ENCODE assay signal across 15 cellular contexts in the genomic region with DNA sequence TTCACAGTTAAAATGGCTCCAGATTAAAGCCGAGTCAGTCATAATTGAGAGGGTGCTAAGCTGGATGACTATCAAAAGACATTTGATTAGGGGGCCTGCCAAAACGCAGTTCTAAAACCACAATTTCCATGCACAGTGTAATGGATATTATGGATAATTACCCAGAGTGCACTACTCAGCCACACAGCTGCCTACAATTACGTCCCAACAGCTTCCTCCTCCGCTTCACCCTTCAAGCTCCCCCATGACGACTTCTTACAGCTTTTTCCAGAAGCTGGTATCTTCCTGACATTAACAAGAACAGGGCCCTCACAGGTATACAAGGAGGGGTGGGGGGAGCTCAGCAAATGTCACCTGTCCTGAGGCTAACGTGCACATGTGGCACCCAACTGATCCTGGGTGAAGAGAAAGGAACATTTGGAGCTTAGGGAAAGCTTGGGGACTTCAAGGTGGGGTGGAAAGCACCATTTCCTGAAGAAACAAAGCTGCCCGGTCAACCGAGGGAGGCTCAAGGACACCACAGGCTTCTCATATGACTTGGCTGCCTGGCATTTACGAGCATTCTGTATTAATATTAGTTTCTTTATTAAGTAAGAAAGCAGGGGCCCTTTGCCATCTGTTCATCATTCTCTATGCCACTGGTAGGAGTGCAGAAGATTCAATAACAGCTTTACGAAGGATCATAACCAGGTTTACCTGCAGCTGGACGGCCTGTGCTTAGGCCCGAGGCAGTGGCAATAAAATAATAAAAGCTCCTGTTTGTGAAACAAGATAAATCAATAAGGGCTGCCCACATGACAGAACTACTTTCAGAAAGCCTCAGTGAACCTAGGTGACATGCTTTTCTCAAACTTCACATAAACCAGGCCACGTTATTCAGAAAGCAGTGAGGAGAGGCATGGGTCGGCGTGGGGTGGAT. TPM values are rescaled to one million over a fixed set of nuclear protein-coding genes. Genes with fewer than 3 reads are reported as not detected.
DNase-seq lines count a peak whose midpoint lies in the region; ATAC-seq, FAIRE-seq and TF ChIP-seq lines count a peak whose summit lies in the region.
"Had no signal": no experiment of that assay in that cellular context is flagged by ENCODE, and none has a peak within 500 bp of the region (broad histone marks: within the 10 kb centered on the region; RNA-seq: fewer than 3 reads in every experiment).

No MANE protein-coding gene starts in this region.

- DNase-seq in NCI-H524 (lab: John Stamatoyannopoulos, UW) (peak; percentile 73 to 93), colonic mucosa (peak; percentile 19), small intestine (peak; percentile 64), foreskin fibroblast (no peak), NCI-H748 treated with DMSO at 0.1 percent for 48 hours (lab: John Stamatoyannopoulos, UW) (no peak)
- DNase-seq: activated B cell treated with CpG ODN at 0.5 μM for 24 hours; dermis blood vessel endothelial cell; H7; MG63; NCI-H226; SHP77; stimulated activated naive CD4-positive, alpha-beta T cell had no signal

- H3K79me2 ChIP-seq in Loucy (ENCODE audit: insufficient read depth, low read length) = peaks cover 15% of the 10 kb centered on the region

- H3K4me2 ChIP-seq in Loucy (ENCODE audit: low read depth, low read length, poor library complexity, severe bottlenecking) = peak overlapping the region; percentile 21

- H3K36me3 ChIP-seq in Loucy (ENCODE audit: insufficient read depth, low read length) = peaks cover 17% of the 10 kb centered on the region; the same call in 1 of the 2 replicates
- H3K36me3 ChIP-seq in colonic mucosa = no peaks in the 10 kb centered on the region
- H3K36me3 ChIP-seq in small intestine (ENCODE audit: control insufficient read depth in 2 of 2, insufficient read depth in 2 of 2, low read length in 2 of 2) = no peaks in the 10 kb centered on the region

- no peak for TF ChIP-seq CTCF in Loucy (conservative IDR thresholded peaks at IDR 0.05; ENCODE audit: low read length)
- no peak for TF ChIP-seq CTCF in colonic mucosa (IDR thresholded peaks at IDR 0.05)
- TF ChIP-seq CTCF in foreskin fibroblast (IDR thresholded peaks at IDR 0.05; ENCODE audit: low read depth, low read length) = no peak

- no peak for FAIRE-seq in small intestine (lab: Jason Lieb, UNC)

- WGBS in small intestine, 3 donors = 34 to 69% (median 48%) methylated on average over 15 of the region's 15 CpGs

- H2AFZ ChIP-seq in Loucy (ENCODE audit: low read length) = no peak overlapping the region

- no peaks in the 10 kb centered on the region for H3K27me3 ChIP-seq in Loucy (ENCODE audit: insufficient read depth, low read length, poor library complexity, severe bottlenecking)
- H3K27me3 ChIP-seq in colonic mucosa = no peaks in the 10 kb centered on the region
- no peaks in the 10 kb centered on the region for H3K27me3 ChIP-seq in small intestine (ENCODE audit: control insufficient read depth in 2 of 2, insufficient read depth in 2 of 2, low read length in 2 of 2)
- H3K27me3 ChIP-seq: MG63, right atrium auricular region had no signal

- peaks cover 7% of the 10 kb centered on the region; the same call in 1 of the 2 replicates for H3F3A ChIP-seq in Loucy (ENCODE audit: low read depth)

- H3K9me2 ChIP-seq in Loucy (replicated peaks; ENCODE audit: low read depth, low read length) = no peaks in the 10 kb centered on the region

- H3K4me3 ChIP-seq in Loucy (ENCODE audit: low read length, poor library complexity, severe bottlenecking) (no peak overlapping the region), colonic mucosa (no peak overlapping the region), small intestine (ENCODE audit: low read depth in 1 of 2, low read length in 2 of 2) (no peak overlapping the region), foreskin fibroblast (ENCODE audit: low read depth in 1 of 2, low read length in 2 of 2) (no peak overlapping the region)
- H3K4me3 ChIP-seq: MG63, right atrium auricular region had no signal

- no peaks in the 10 kb centered on the region for H4K20me1 ChIP-seq in Loucy (ENCODE audit: insufficient read depth, low read length, poor library complexity, severe bottlenecking)

- intact Hi-C loops in colonic mucosa (cut with DNase I) = no loop called here

- H3K27ac ChIP-seq in colonic mucosa (no peak overlapping the region), small intestine (ENCODE audit: low read depth in 1 of 2, low read length in 1 of 2) (peak overlapping the region in 1 of 2 donors; percentile 73)
- H3K27ac ChIP-seq: right atrium auricular region had no signal

- H3K4me1 ChIP-seq in Loucy (ENCODE audit: insufficient read depth, low read length, poor library complexity, severe bottlenecking) (peaks cover 63% of the 10 kb centered on the region), colonic mucosa (no peaks in the 10 kb centered on the region), small intestine (ENCODE audit: control insufficient read depth in 2 of 2, insufficient read depth in 1 of 2, low read depth in 1 of 2, low read length in 1 of 2) (no peaks in the 10 kb centered on the region)
- H3K4me1 ChIP-seq: right atrium auricular region had no signal

- H3K9me3 ChIP-seq in Loucy (ENCODE audit: insufficient read depth, low read depth, low read length) = no peaks in the 10 kb centered on the region
- H3K9me3 ChIP-seq in colonic mucosa = no peaks in the 10 kb centered on the region
- no peaks in the 10 kb centered on the region for H3K9me3 ChIP-seq in small intestine (ENCODE audit: control insufficient read depth, low read depth)
- H3K9me3 ChIP-seq: MG63, right atrium auricular region had no signal

- H3K9ac ChIP-seq in Loucy (ENCODE audit: low read depth, low read length, poor library complexity, severe bottlenecking) (peak overlapping the region; percentile 39), colonic mucosa (ENCODE audit: low read depth in 2 of 2, low read length in 2 of 2) (no peak overlapping the region)

- no peak for ATAC-seq in HG02938 (IDR thresholded peaks at IDR 0.05; ENCODE audit: unreplicated experiment)

RNA-seq across cellular contexts. Expression of a gene that starts 54.1 kb away (rescaled TPM):
- 1 to 10 TPM; 3.1 TPM for total RNA-seq in colonic mucosa
- 1 to 10 TPM in 2 of 3 donors, under 1 TPM in 1; 0.45 to 4.3 (median 2.2) TPM for polyA plus RNA-seq in small intestine

Comparison
In these comparisons a context has a peak if more than half of its experiments do, and no peak if none do; other contexts are left out.
1. DNase-seq: peak in NCI-H524 (2 of 2), colonic mucosa (single experiment) and small intestine (single experiment); none in foreskin fibroblast (0 of 2) and NCI-H748 treated with DMSO at 0.1 percent for 48 hours (single experiment).